19 cellular contexts compared by ENCODE assay signal in the genomic region with DNA sequence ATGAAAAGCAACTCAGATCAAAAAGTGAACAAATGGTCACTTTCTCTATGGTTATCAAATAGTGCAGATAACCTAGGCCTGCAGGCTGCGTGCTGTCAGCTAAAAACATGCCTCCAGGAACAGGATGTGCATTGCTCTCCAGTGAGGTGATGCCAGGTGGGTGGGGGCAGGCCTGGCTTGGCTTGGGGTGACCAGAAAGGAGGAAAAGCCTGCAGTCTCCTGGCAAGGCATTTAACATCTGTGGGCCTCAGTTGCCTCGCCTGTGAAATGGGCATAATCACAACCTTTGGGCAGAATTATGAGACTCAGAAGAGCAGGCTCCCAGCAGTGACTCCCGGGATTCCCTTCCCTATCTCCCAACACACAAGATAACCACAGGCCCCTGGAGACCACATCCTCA.
DNase-seq lines count a peak whose midpoint lies in the region; TF ChIP-seq lines count a peak whose summit lies in the region.
"Had no signal": no experiment of that assay in that cellular context is flagged by ENCODE, and none has a peak within 500 bp of the region (broad histone marks: within the 10 kb centered on the region; RNA-seq: fewer than 3 reads in every experiment).

No MANE protein-coding gene starts in this region.

- H3K4me1 ChIP-seq in H9 (ENCODE audit: insufficient read depth, low read length) (no peaks in the 10 kb centered on the region), spleen (peaks cover 0 to 12% (median 0%) of the 10 kb centered on the region in 6 donors), SJCRH30 (no peaks in the 10 kb centered on the region), ovary (ENCODE audit: insufficient read depth) (no peaks in the 10 kb centered on the region)

- H3K4me3 Mint-ChIP-seq in H9 (no peak overlapping the region), endothelial cell (ENCODE audit: unreplicated experiment) (no peak overlapping the region)
- H3K4me3 Mint-ChIP-seq: CD8-positive, alpha-beta memory T cell had no signal

- H2BK20ac ChIP-seq in H9 (ENCODE audit: low read depth, low read length, poor library complexity, severe bottlenecking) = no peak overlapping the region

- no peak overlapping the region for H2AK5ac ChIP-seq in H9 (ENCODE audit: insufficient read length, low read length)

- no CpG with 5 or more reads among the region's 3 CpGs for WGBS in H9 (ENCODE audit: extremely low coverage, insufficient read length, low lambda C conversion rate)
- 83 to 92% (median 87%) methylated on average over 2 to 3 of the region's 3 CpGs for WGBS in spleen, 5 donors
- 70 to 74% (median 74%) methylated on average over 3 of the region's 3 CpGs for WGBS in ovary, 3 donors

- no peaks in the 10 kb centered on the region for H4K20me1 ChIP-seq in H9 (ENCODE audit: control insufficient read depth, insufficient read depth, insufficient read length)

- H3K23ac ChIP-seq in H9 (ENCODE audit: insufficient read length, low read depth, low read length) = no peak overlapping the region

- H3T11ph ChIP-seq in H9 (ENCODE audit: low read length) = no peak overlapping the region

- H3K36me3 ChIP-seq in spleen (no peaks in the 10 kb centered on the region), SJCRH30 (no peaks in the 10 kb centered on the region), ovary (no peaks in the 10 kb centered on the region)

- H3K79me1 ChIP-seq in H9 (ENCODE audit: insufficient read depth, low read depth, low read length, poor library complexity, severe bottlenecking) = no peaks in the 10 kb centered on the region

- TF ChIP-seq POLR2A in spleen (IDR thresholded peaks at IDR 0.05) = no peak
- TF ChIP-seq POLR2A in ovary (IDR thresholded peaks at IDR 0.05) = no peak

- H3K27ac Mint-ChIP-seq in H9 (no peak overlapping the region), endothelial cell (ENCODE audit: unreplicated experiment) (peak overlapping the region; percentile 74)
- H3K27ac Mint-ChIP-seq: CD8-positive, alpha-beta memory T cell had no signal

- H3K9me3 ChIP-seq in H9 (ENCODE audit: control insufficient read depth, low read depth, low read length) (no peaks in the 10 kb centered on the region), spleen (no peaks in the 10 kb centered on the region), SJCRH30 (replicated peaks) (no peaks in the 10 kb centered on the region), ovary (no peaks in the 10 kb centered on the region)

- no peak overlapping the region for H3K18ac ChIP-seq in H9 (ENCODE audit: insufficient read length, low read depth, low read length)

- no peak overlapping the region; the same call in 1 of the 2 replicates for H3K14ac ChIP-seq in H9 (ENCODE audit: insufficient read depth, low read length)

- H3K4me2 ChIP-seq in H9 (ENCODE audit: insufficient read depth, insufficient read length, low read length) = no peak overlapping the region

- H3K9me3 Mint-ChIP-seq in H9 (no peaks in the 10 kb centered on the region), endothelial cell (ENCODE audit: unreplicated experiment) (no peaks in the 10 kb centered on the region)
- H3K9me3 Mint-ChIP-seq: CD8-positive, alpha-beta memory T cell had no signal

- no peak overlapping the region for H3K56ac ChIP-seq in H9 (ENCODE audit: insufficient read length, low read depth, low read length)

- H2BK15ac ChIP-seq in H9 (ENCODE audit: low read depth, low read length) = no peak overlapping the region

- H3K27me3 Mint-ChIP-seq in H9 (ENCODE audit: low read depth) = peaks cover 2% of the 10 kb centered on the region; the same call in 1 of the 2 replicates
- H3K27me3 Mint-ChIP-seq in endothelial cell (ENCODE audit: unreplicated experiment) = peaks cover 1% of the 10 kb centered on the region

- H2BK120ac ChIP-seq in H9 (ENCODE audit: low read depth, low read length, poor library complexity, severe bottlenecking) = no peak overlapping the region

- H3K27me3 ChIP-seq in H9 (ENCODE audit: insufficient read depth, low read length) = no peaks in the 10 kb centered on the region
- H3K27me3 ChIP-seq in spleen (replicated peaks in 1 of 7) = peaks cover 0 to 13% (median 0%) of the 10 kb centered on the region in 7 donors
- H3K27me3 ChIP-seq in SJCRH30 = no peaks in the 10 kb centered on the region
- H3K27me3 ChIP-seq in ovary = no peaks in the 10 kb centered on the region

- H4K8ac ChIP-seq in H9 (replicated peaks; ENCODE audit: insufficient read length, low read depth, low read length) = no peak overlapping the region

- no peak for TF ChIP-seq EP300 in ovary (IDR thresholded peaks at IDR 0.05)

- H3K9ac ChIP-seq in H9 (ENCODE audit: extremely low read depth, insufficient read length, low read length) = no peak overlapping the region

- no peak overlapping the region for H4K91ac ChIP-seq in H9 (ENCODE audit: insufficient read length, low read depth, low read length)

- H3K79me2 ChIP-seq in H9 (ENCODE audit: insufficient read depth, low read length) = no peaks in the 10 kb centered on the region

- H3K27ac ChIP-seq in H9 (ENCODE audit: insufficient read length, low read depth, low read length) (no peak overlapping the region), spleen (no peak overlapping the region), SJCRH30 (no peak overlapping the region), ovary (no peak overlapping the region)

- no peak overlapping the region for H2AFZ ChIP-seq in H9 (ENCODE audit: low read length)

- intact Hi-C loops in spleen (cut with DNase I; ENCODE audit: low total_unique reads) = no loop called here
- intact Hi-C loops in ovary (cut with DNase I) = loop anchor here in 1 of 4 donors (10.0 kb wide), 1 partner anchor 170 kb away; no protein-coding TSS in a partner anchor

- H4K5ac ChIP-seq in H9 (ENCODE audit: insufficient read length, low read depth, low read length) = no peak overlapping the region

- H3K36me3 Mint-ChIP-seq in H9 (ENCODE audit: insufficient read depth in 1 of 3, low read depth in 3 of 3) (no peaks in the 10 kb centered on the region), endothelial cell (ENCODE audit: low read depth, unreplicated experiment) (no peaks in the 10 kb centered on the region)
- H3K36me3 Mint-ChIP-seq: CD8-positive, alpha-beta memory T cell had no signal

- peak; percentile 12 for DNase-seq in H9
- peak; percentile 64 for DNase-seq in NCI-H226
- DNase-seq in endothelial cell (ENCODE audit: low spot score) = peak; percentile 27
- peak; percentile 15 for DNase-seq in spleen
- DNase-seq in HK-2 (ENCODE audit: unreplicated experiment) = no peak
- DNase-seq in SJCRH30 = no peak
- no peak for DNase-seq in ovary
- DNase-seq: ACHN; C1 segment of cervical spinal cord; CD8-positive, alpha-beta memory T cell; DMS53; GOT3; NCI-H1092 treated with DMSO at 0.1 percent for 48 hours; NCI-H1694; NCI-H2081 treated with DMSO at 0.1 percent for 48 hours; NCI-H510A; NCI-H774; OCI-M1; SHP77 treated with DMSO at 0.1 percent for 48 hours had no signal

- no peak overlapping the region for H3K4ac ChIP-seq in H9 (ENCODE audit: low read depth, low read length)

- H3K4me1 Mint-ChIP-seq in H9 (peaks cover 12 to 18% of the 10 kb centered on the region in 2 experiments), endothelial cell (ENCODE audit: unreplicated experiment) (peaks cover 32% of the 10 kb centered on the region)
- H3K4me1 Mint-ChIP-seq: CD8-positive, alpha-beta memory T cell had no signal

- no peak overlapping the region for H3K4me3 ChIP-seq in spleen
- no peak overlapping the region for H3K4me3 ChIP-seq in SJCRH30
- no peak overlapping the region for H3K4me3 ChIP-seq in ovary

- H2BK5ac ChIP-seq in H9 (ENCODE audit: insufficient read length, low read length) = no peak overlapping the region

- TF ChIP-seq CTCF in H9 (conservative IDR thresholded peaks at IDR 0.05) (no peak), endothelial cell (IDR thresholded peaks at IDR 0.05; ENCODE audit: unreplicated experiment) (no peak), spleen (IDR thresholded peaks at IDR 0.05 in 8 of 11, conservative IDR thresholded peaks at IDR 0.05 in 3 of 11) (no peak), ovary (IDR thresholded peaks at IDR 0.05) (no peak)

- no peaks in the 10 kb centered on the region for H3K23me2 ChIP-seq in H9 (ENCODE audit: insufficient read length, low read depth, low read length, poor library complexity, severe bottlenecking)

- no peak overlapping the region for H2BK12ac ChIP-seq in H9 (ENCODE audit: insufficient read length, low read depth, low read length)

Comparison
In these comparisons a context has a peak if more than half of its experiments do, and no peak if none do; other contexts are left out.
1. DNase-seq: peak in H9 (single experiment), NCI-H226 (single experiment), endothelial cell (single experiment) and spleen (single experiment); none in HK-2 (single experiment), SJCRH30 (0 of 2) and ovary (0 of 5).